Comparison of ENCODE assay signal across 8 cellular contexts in the genomic region with DNA sequence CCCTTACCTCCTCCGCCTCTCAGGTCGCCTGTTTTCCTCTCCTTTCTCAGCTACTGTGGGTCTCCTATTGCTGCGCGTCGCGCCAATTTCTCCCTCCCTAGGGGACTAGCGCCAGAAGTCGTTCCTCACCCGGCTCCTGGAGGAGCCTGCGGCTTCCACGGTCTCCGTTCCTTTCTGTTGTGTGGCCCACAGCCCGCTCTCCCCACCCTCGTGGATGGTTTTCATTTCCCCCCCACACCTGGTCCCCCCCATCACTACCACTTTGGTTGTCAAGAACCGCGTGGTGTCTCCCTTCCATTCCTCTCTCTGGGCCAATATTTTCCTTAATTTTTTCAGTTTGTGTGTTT. TPM values are rescaled to one million over a fixed set of nuclear protein-coding genes. Genes with fewer than 3 reads are reported as not detected.
DNase-seq lines count a peak whose midpoint lies in the region; ATAC-seq and TF ChIP-seq lines count a peak whose summit lies in the region.

No MANE protein-coding gene starts in this region.

- H3K4me1 ChIP-seq in adipocyte (ENCODE audit: control insufficient read depth, insufficient read depth, low read length) (peaks cover 41% of the 10 kb centered on the region), iPS DF 6.9 (ENCODE audit: control insufficient read depth, insufficient read depth, low read length) (no peaks in the 10 kb centered on the region), skeletal muscle tissue (ENCODE audit: control insufficient read depth in 3 of 3, insufficient read depth in 3 of 3, low read length in 3 of 3) (peaks cover 23 to 33% (median 32%) of the 10 kb centered on the region in 3 donors)

- H3K27me3 ChIP-seq in adipocyte (replicated peaks; ENCODE audit: control insufficient read depth, insufficient read depth, low read length) (no peaks in the 10 kb centered on the region), iPS DF 6.9 (ENCODE audit: control insufficient read depth, insufficient read depth, low read length) (no peaks in the 10 kb centered on the region), skeletal muscle tissue (ENCODE audit: control insufficient read depth in 3 of 3, insufficient read depth in 3 of 3, low read length in 3 of 3) (no peaks in the 10 kb centered on the region)

- H3K9me3 ChIP-seq in adipocyte (ENCODE audit: control insufficient read depth, low read length) (no peaks in the 10 kb centered on the region), iPS DF 6.9 (ENCODE audit: control insufficient read depth, insufficient read depth, low read length) (no peaks in the 10 kb centered on the region), skeletal muscle tissue (ENCODE audit: control insufficient read depth in 3 of 3, low read length in 3 of 3) (no peaks in the 10 kb centered on the region)

- H3K4me3 ChIP-seq in GM12865 (ENCODE audit: low read depth, low read length): peak overlapping the region; percentile 98
- peak overlapping the region; percentile 99 for H3K4me3 ChIP-seq in adipocyte (ENCODE audit: low read length)
- peak overlapping the region; percentile 95 for H3K4me3 ChIP-seq in iPS DF 6.9 (ENCODE audit: low read length)
- H3K4me3 ChIP-seq in skeletal muscle tissue (ENCODE audit: low read length in 3 of 3): peak overlapping the region; percentile 76 to 97 (median 96)

- H3K9ac ChIP-seq in adipocyte (ENCODE audit: low read length) (peak overlapping the region; percentile 94), skeletal muscle tissue (ENCODE audit: low read depth in 1 of 3, low read length in 3 of 3) (peak overlapping the region; percentile 94 to 98 (median 96))

- TF ChIP-seq CTCF in GM12865 (IDR thresholded peaks at IDR 0.05; ENCODE audit: insufficient read depth, low read depth, low read length, missing control alignments): no peak

- WGBS in iPS DF 6.9 (ENCODE audit: insufficient coverage, insufficient read length): no CpG with 5 or more reads among the region's 16 CpGs

- DNase-seq in GM12865 (ENCODE audit: low read depth): peak; percentile 72
- peak; percentile 24 for DNase-seq in HS-5 (ENCODE audit: low read depth)
- DNase-seq in adipocyte (ENCODE audit: low read depth): peak; percentile 64
- no peak for DNase-seq in iPS DF 6.9 (ENCODE audit: low read depth, low spot score)
- no peak for DNase-seq in AML-193 (lab: John Stamatoyannopoulos, UW)
- no peak for DNase-seq in stimulated activated CD4-positive, alpha-beta T cell treated with anti-CD3 and anti-CD28 coated beads, Interleukin-12 subunit alpha, Interleukin-12 subunit beta, amount 100 ng/mL, for 4 hours

- peak; percentile 13 for ATAC-seq in GM21367 (IDR thresholded peaks at IDR 0.05; ENCODE audit: unreplicated experiment)

- no peak overlapping the region for H3K27ac ChIP-seq in iPS DF 6.9 (ENCODE audit: low read length)
- H3K27ac ChIP-seq in skeletal muscle tissue (ENCODE audit: low read depth, low read length): peak overlapping the region; percentile 95

- peaks cover 4% of the 10 kb centered on the region for H3K36me3 ChIP-seq in adipocyte (ENCODE audit: control insufficient read depth, insufficient read depth, low read length, severe bottlenecking)
- no peaks in the 10 kb centered on the region; the same call in 1 of the 2 replicates for H3K36me3 ChIP-seq in iPS DF 6.9 (ENCODE audit: control insufficient read depth, insufficient read depth, low read length)
- peaks cover 0 to 7% (median 5%) of the 10 kb centered on the region in 3 donors for H3K36me3 ChIP-seq in skeletal muscle tissue (ENCODE audit: control insufficient read depth in 3 of 3, insufficient read depth in 3 of 3, low read length in 3 of 3)

RNA-seq across cellular contexts. Expression of gene CNST, which starts 0.5 kb away (rescaled TPM):
- total RNA-seq in skeletal muscle tissue: 15.1 TPM

RNA-seq across cellular contexts. Expression of gene TFB2M, which starts 0.7 kb away (rescaled TPM):
- total RNA-seq in skeletal muscle tissue: 21.4 TPM

RNA-seq across cellular contexts. Expression of gene SMYD3, which starts 59.7 kb away (rescaled TPM):
- total RNA-seq in skeletal muscle tissue: 23.5 TPM

Comparison
In these comparisons a context has a peak if more than half of its experiments do, and no peak if none do; other contexts are left out.
1. DNase-seq: peak in GM12865 (single experiment), HS-5 (single experiment) and adipocyte (single experiment); none in iPS DF 6.9 (single experiment), AML-193 (0 of 2) and stimulated activated CD4-positive, alpha-beta T cell treated with anti-CD3 and anti-CD28 coated beads, Interleukin-12 subunit alpha, Interleukin-12 subunit beta, amount 100 ng/mL, for 4 hours (single experiment).
2. Peak in every context shown above with its lines, with median percentiles within 50 percentile points of each other: H3K4me3 ChIP-seq.